In the genomic region with DNA sequence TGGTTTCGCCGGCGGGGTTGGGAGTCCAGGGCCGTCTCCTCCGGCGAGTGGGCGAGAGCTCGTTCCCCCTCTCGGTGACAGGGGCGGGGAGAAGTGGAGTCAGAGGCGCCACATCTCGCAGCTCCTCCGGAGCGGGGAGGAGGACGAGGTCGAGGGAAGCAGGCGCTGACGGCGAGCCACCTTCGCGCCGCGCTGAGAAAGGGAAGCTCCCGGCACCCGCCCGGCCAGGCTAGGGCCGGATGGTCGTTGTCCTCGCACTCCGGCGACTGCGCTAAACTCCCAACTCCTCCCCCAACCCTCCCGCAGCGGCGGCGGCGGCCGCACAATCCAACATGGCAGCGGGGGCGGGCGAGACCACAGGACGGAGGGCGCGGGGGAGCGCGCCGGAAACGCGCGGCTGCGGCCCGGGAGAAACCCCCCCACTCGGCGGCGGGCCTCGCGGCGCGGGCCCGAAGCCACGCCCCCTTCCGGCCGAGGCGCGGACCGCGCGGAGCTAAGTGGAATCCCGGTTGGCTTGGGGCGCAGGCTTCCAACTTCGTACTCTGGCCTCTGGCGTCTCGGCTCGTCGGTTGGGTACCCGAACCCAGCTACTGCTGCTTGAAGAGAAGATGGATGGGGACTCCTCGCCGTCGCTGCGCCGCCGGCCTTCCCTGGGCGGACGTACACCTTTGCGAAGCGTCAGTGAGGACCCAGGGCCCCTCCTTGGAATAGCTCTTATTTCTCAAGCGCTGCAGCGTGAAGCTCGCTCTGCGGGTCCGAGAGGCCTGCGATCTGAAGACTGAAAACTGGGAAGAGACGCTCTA, we compare ENCODE assay signal across 1 cellular context.
TF ChIP-seq lines count a peak whose summit lies in the region.

A gene (minus strand): TSS at position 270 of the 803 bp plus-strand sequence. CDS start 269 bp downstream, at position 1.

TF ChIP-seq in HepG2, 621 proteins besides CTCF, POLR2A, EP300 and RAD21 (continued from another document and continues in another):
- TF ChIP-seq IRF2 (CRISPR knock-in tag; IDR thresholded peaks at IDR 0.05) (peak; percentile 28; the same call in 1 of the 2 replicates), ZSCAN9 (CRISPR knock-in tag; IDR thresholded peaks at IDR 0.05; ENCODE audit: borderline replicate concordance) (peak; percentile 51; the same call in 1 of the 2 replicates), SAFB2 (CRISPR knock-in tag; IDR thresholded peaks at IDR 0.05; ENCODE audit: borderline replicate concordance, low read depth) (peak; percentile 95), RXRA (CRISPR knock-in tag; IDR thresholded peaks at IDR 0.05) (no peak; the same call in 1 of the 2 replicates), ZNF674 (CRISPR knock-in tag; IDR thresholded peaks at IDR 0.05; ENCODE audit: low read depth) (no peak), ZIK1 (CRISPR knock-in tag; IDR thresholded peaks at IDR 0.05; ENCODE audit: borderline replicate concordance, low read depth) (peak; percentile 63; the same call in 1 of the 2 replicates), TAF15 (IDR thresholded peaks at IDR 0.05; ENCODE audit: low read depth, low read length, poor library complexity, severe bottlenecking) (peak; percentile 14), ZNF891 (CRISPR knock-in tag; IDR thresholded peaks at IDR 0.05) (no peak), CREB1 (IDR thresholded peaks at IDR 0.05) (no peak; the same call in 1 of the 2 replicates), CREB1 (CRISPR knock-in tag; IDR thresholded peaks at IDR 0.05) (no peak), ZNF317 (CRISPR knock-in tag; IDR thresholded peaks at IDR 0.05) (no peak), MIER2 (CRISPR knock-in tag; IDR thresholded peaks at IDR 0.05) (0 out of 2 replicates have a peak, but pooled peaks have one; percentile 17), RARG (CRISPR knock-in tag; IDR thresholded peaks at IDR 0.05; ENCODE audit: low read depth) (0 out of 2 replicates have a peak, but pooled peaks have one; percentile 60), ZNF468 (CRISPR knock-in tag; IDR thresholded peaks at IDR 0.05) (no peak), ZNF33B (CRISPR knock-in tag; IDR thresholded peaks at IDR 0.05) (no peak), STAG1 (CRISPR knock-in tag; IDR thresholded peaks at IDR 0.05) (no peak), ZNF235 (CRISPR knock-in tag; IDR thresholded peaks at IDR 0.05; ENCODE audit: borderline replicate concordance) (no peak), ZNF629 (CRISPR knock-in tag; conservative IDR thresholded peaks at IDR 0.05) (no peak), ELF1 (CRISPR knock-in tag; IDR thresholded peaks at IDR 0.05) (peak; percentile 15; the same call in 1 of the 2 replicates), RBM22 (optimal IDR thresholded peaks at IDR 0.05; ENCODE audit: low read length) (no peak), ZNF768 (CRISPR knock-in tag; IDR thresholded peaks at IDR 0.05) (no peak), SOX5 (CRISPR knock-in tag; IDR thresholded peaks at IDR 0.05; ENCODE audit: borderline replicate concordance) (peak; percentile 27; the same call in 1 of the 2 replicates), RNF2 (conservative IDR thresholded peaks at IDR 0.05; ENCODE audit: low read depth) (no peak), GATAD2A (CRISPR knock-in tag; IDR thresholded peaks at IDR 0.05) (no peak), RORA (CRISPR knock-in tag; IDR thresholded peaks at IDR 0.05) (no peak), SIX1 (CRISPR knock-in tag; IDR thresholded peaks at IDR 0.05; ENCODE audit: borderline replicate concordance) (no peak), TSC22D2 (CRISPR knock-in tag; IDR thresholded peaks at IDR 0.05; ENCODE audit: borderline replicate concordance) (no peak; the same call in 1 of the 2 replicates), FOSL1 (CRISPR knock-in tag; IDR thresholded peaks at IDR 0.05; ENCODE audit: borderline replicate concordance) (no peak), GPN1 (CRISPR knock-in tag; IDR thresholded peaks at IDR 0.05; ENCODE audit: borderline replicate concordance) (no peak), PCBP1 (IDR thresholded peaks at IDR 0.05; ENCODE audit: borderline replicate concordance, low read depth, low read length) (0 out of 2 replicates have a peak, but pooled peaks have one; percentile 63), DNMT1 (CRISPR knock-in tag; IDR thresholded peaks at IDR 0.05) (0 out of 2 replicates have a peak, but pooled peaks have one; percentile 20), ZNF510 (CRISPR knock-in tag; IDR thresholded peaks at IDR 0.05; ENCODE audit: low read depth) (peak; percentile 47; the same call in 1 of the 2 replicates), ATM (IDR thresholded peaks at IDR 0.05; ENCODE audit: borderline replicate concordance) (no peak), FOXO1 (CRISPR knock-in tag; IDR thresholded peaks at IDR 0.05) (no peak), ZNF44 (CRISPR knock-in tag; IDR thresholded peaks at IDR 0.05) (no peak), MEF2D (CRISPR knock-in tag; IDR thresholded peaks at IDR 0.05) (peak; percentile 41; the same call in 1 of the 2 replicates), ZNF781 (CRISPR knock-in tag; IDR thresholded peaks at IDR 0.05; ENCODE audit: borderline replicate concordance, not compliant biosample characterization) (peak; percentile 4)
- TF ChIP-seq, protein P1, sequence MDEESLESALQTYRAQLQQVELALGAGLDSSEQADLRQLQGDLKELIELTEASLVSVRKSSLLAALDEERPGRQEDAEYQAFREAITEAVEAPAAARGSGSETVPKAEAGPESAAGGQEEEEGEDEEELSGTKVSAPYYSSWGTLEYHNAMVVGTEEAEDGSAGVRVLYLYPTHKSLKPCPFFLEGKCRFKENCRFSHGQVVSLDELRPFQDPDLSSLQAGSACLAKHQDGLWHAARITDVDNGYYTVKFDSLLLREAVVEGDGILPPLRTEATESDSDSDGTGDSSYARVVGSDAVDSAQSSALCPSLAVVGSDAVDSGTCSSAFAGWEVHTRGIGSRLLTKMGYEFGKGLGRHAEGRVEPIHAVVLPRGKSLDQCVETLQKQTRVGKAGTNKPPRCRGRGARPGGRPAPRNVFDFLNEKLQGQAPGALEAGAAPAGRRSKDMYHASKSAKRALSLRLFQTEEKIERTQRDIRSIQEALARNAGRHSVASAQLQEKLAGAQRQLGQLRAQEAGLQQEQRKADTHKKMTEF (CRISPR knock-in tag; IDR thresholded peaks at IDR 0.05), result 0 out of 2 replicates have a peak, but pooled peaks have one; percentile 50
- TF ChIP-seq, protein P2, sequence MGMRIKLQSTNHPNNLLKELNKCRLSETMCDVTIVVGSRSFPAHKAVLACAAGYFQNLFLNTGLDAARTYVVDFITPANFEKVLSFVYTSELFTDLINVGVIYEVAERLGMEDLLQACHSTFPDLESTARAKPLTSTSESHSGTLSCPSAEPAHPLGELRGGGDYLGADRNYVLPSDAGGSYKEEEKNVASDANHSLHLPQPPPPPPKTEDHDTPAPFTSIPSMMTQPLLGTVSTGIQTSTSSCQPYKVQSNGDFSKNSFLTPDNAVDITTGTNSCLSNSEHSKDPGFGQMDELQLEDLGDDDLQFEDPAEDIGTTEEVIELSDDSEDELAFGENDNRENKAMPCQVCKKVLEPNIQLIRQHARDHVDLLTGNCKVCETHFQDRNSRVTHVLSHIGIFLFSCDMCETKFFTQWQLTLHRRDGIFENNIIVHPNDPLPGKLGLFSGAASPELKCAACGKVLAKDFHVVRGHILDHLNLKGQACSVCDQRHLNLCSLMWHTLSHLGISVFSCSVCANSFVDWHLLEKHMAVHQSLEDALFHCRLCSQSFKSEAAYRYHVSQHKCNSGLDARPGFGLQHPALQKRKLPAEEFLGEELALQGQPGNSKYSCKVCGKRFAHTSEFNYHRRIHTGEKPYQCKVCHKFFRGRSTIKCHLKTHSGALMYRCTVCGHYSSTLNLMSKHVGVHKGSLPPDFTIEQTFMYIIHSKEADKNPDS (CRISPR knock-in tag; IDR thresholded peaks at IDR 0.05), result no peak
- TF ChIP-seq, protein P3, sequence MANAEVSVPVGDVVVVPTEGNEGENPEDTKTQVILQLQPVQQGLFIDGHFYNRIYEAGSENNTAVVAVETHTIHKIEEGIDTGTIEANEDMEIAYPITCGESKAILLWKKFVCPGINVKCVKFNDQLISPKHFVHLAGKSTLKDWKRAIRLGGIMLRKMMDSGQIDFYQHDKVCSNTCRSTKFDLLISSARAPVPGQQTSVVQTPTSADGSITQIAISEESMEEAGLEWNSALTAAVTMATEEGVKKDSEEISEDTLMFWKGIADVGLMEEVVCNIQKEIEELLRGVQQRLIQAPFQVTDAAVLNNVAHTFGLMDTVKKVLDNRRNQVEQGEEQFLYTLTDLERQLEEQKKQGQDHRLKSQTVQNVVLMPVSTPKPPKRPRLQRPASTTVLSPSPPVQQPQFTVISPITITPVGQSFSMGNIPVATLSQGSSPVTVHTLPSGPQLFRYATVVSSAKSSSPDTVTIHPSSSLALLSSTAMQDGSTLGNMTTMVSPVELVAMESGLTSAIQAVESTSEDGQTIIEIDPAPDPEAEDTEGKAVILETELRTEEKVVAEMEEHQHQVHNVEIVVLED (CRISPR knock-in tag; IDR thresholded peaks at IDR 0.05; ENCODE audit: borderline replicate concordance), result peak; percentile 72; the same call in 1 of the 2 replicates
- TF ChIP-seq, protein P4, sequence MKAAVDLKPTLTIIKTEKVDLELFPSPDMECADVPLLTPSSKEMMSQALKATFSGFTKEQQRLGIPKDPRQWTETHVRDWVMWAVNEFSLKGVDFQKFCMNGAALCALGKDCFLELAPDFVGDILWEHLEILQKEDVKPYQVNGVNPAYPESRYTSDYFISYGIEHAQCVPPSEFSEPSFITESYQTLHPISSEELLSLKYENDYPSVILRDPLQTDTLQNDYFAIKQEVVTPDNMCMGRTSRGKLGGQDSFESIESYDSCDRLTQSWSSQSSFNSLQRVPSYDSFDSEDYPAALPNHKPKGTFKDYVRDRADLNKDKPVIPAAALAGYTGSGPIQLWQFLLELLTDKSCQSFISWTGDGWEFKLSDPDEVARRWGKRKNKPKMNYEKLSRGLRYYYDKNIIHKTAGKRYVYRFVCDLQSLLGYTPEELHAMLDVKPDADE (CRISPR knock-in tag; IDR thresholded peaks at IDR 0.05), result no peak
- TF ChIP-seq, protein P5, sequence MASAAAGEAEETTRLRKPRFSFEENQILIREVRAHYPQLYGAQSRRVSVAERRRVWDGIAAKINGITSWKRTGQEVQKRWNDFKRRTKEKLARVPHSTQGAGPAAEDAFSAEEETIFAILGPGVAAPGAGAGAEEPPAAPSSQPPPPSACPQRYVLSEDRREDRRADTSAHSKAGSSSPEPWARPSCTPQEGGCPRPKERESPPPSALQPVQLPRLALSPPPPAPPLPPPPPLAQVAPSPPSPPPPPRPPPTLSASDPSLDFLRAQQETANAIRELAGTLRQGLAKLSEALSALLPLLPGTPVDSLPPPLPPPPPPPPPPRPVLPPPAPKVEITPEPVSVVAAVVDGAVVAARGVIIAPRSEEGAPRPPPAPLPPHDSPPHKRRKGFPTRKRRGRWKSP (CRISPR knock-in tag; IDR thresholded peaks at IDR 0.05), result peak; percentile 75
- TF ChIP-seq, protein P6, sequence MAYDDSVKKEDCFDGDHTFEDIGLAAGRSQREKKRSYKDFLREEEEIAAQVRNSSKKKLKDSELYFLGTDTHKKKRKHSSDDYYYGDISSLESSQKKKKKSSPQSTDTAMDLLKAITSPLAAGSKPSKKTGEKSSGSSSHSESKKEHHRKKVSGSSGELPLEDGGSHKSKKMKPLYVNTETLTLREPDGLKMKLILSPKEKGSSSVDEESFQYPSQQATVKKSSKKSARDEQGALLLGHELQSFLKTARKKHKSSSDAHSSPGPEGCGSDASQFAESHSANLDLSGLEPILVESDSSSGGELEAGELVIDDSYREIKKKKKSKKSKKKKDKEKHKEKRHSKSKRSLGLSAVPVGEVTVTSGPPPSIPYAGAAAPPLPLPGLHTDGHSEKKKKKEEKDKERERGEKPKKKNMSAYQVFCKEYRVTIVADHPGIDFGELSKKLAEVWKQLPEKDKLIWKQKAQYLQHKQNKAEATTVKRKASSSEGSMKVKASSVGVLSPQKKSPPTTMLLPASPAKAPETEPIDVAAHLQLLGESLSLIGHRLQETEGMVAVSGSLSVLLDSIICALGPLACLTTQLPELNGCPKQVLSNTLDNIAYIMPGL (CRISPR knock-in tag; IDR thresholded peaks at IDR 0.05; ENCODE audit: borderline replicate concordance in 1 of 2, low read depth in 1 of 2), result peak in 1 of 2 experiments; percentile 87; a peak in 3 of 4 replicates
- TF ChIP-seq, protein P7, sequence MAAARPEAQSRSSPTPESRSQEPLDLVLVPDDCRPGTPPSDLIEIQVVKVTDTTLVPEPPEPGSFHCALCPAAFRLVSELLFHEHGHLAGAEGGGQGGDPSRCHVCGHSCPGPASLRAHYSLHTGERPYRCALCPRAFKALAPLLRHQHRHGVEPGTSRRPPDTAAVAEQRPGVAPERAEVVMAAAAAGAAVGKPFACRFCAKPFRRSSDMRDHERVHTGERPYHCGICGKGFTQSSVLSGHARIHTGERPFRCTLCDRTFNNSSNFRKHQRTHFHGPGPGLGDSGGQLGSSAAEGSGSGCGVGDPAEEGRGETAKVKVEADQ (CRISPR knock-in tag; IDR thresholded peaks at IDR 0.05; ENCODE audit: borderline replicate concordance), result peak; percentile 83; the same call in 1 of the 2 replicates
- TF ChIP-seq, protein P8, sequence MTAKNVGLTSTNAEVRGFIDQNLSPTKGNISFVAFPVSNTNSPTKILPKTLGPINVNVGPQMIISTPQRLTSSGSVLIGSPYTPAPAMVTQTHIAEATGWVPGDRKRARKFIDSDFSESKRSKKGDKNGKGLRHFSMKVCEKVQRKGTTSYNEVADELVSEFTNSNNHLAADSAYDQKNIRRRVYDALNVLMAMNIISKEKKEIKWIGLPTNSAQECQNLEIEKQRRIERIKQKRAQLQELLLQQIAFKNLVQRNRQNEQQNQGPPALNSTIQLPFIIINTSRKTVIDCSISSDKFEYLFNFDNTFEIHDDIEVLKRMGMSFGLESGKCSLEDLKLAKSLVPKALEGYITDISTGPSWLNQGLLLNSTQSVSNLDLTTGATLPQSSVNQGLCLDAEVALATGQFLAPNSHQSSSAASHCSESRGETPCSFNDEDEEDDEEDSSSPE (CRISPR knock-in tag; IDR thresholded peaks at IDR 0.05), result peak; percentile 72
- TF ChIP-seq, protein P9, sequence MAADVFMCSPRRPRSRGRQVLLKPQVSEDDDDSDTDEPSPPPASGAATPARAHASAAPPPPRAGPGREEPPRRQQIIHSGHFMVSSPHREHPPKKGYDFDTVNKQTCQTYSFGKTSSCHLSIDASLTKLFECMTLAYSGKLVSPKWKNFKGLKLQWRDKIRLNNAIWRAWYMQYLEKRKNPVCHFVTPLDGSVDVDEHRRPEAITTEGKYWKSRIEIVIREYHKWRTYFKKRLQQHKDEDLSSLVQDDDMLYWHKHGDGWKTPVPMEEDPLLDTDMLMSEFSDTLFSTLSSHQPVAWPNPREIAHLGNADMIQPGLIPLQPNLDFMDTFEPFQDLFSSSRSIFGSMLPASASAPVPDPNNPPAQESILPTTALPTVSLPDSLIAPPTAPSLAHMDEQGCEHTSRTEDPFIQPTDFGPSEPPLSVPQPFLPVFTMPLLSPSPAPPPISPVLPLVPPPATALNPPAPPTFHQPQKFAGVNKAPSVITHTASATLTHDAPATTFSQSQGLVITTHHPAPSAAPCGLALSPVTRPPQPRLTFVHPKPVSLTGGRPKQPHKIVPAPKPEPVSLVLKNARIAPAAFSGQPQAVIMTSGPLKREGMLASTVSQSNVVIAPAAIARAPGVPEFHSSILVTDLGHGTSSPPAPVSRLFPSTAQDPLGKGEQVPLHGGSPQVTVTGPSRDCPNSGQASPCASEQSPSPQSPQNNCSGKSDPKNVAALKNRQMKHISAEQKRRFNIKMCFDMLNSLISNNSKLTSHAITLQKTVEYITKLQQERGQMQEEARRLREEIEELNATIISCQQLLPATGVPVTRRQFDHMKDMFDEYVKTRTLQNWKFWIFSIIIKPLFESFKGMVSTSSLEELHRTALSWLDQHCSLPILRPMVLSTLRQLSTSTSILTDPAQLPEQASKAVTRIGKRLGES (CRISPR knock-in tag; IDR thresholded peaks at IDR 0.05; ENCODE audit: borderline replicate concordance), result no peak
- TF ChIP-seq, protein P10, sequence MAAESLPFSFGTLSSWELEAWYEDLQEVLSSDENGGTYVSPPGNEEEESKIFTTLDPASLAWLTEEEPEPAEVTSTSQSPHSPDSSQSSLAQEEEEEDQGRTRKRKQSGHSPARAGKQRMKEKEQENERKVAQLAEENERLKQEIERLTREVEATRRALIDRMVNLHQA (CRISPR knock-in tag; IDR thresholded peaks at IDR 0.05), result no peak
